Comparison of ENCODE assay signal across 21 cellular contexts in genomic region chr11:61774441-61774840, GRCh38. TPM values are rescaled to one million over a fixed set of nuclear protein-coding genes. Genes with fewer than 3 reads are reported as not detected.
DNase-seq lines count a peak whose midpoint lies in the region; ATAC-seq, FAIRE-seq and TF ChIP-seq lines count a peak whose summit lies in the region.
"Had no signal": no experiment of that assay in that cellular context is flagged by ENCODE, and none has a peak within 500 bp of the region (broad histone marks: within the 10 kb centered on the region; RNA-seq: fewer than 3 reads in every experiment).

No MANE protein-coding gene starts in this region.

- H3K4ac ChIP-seq in H1 (replicated peaks; ENCODE audit: insufficient read length, low read depth, low read length) (no peak overlapping the region), neuronal stem cell (ENCODE audit: low read length) (peak overlapping the region; percentile 66)

- H3K56ac ChIP-seq in H1 (replicated peaks; ENCODE audit: insufficient read length, low read depth, low read length), result no peak overlapping the region

- H3K36me3 ChIP-seq in astrocyte (ENCODE audit: insufficient read depth, low read length) (no peaks in the 10 kb centered on the region), H1 (ENCODE audit: control insufficient read depth in 2 of 4, insufficient read depth in 4 of 4, low read length in 3 of 4) (no peaks in the 10 kb centered on the region), neuronal stem cell (replicated peaks in 1 of 2; ENCODE audit: control insufficient read depth in 2 of 2, insufficient read depth in 2 of 2, low read length in 2 of 2) (peaks cover 0 to 5% of the 10 kb centered on the region in 2 donors), thyroid gland (no peaks in the 10 kb centered on the region)
- H3K36me3 ChIP-seq: BLaER1 had no signal

- no peaks in the 10 kb centered on the region for H3K9me3 ChIP-seq in astrocyte (ENCODE audit: insufficient read depth, low read depth, low read length)
- no peaks in the 10 kb centered on the region for H3K9me3 ChIP-seq in H1 (ENCODE audit: insufficient read depth in 2 of 2, low read depth in 1 of 2, low read length in 1 of 2)
- peaks cover 0 to 2% of the 10 kb centered on the region in 2 donors for H3K9me3 ChIP-seq in neuronal stem cell (replicated peaks in 1 of 2; ENCODE audit: control insufficient read depth in 2 of 2, insufficient read depth in 1 of 2, low read depth in 1 of 2, low read length in 2 of 2)
- H3K9me3 ChIP-seq in thyroid gland, result no peaks in the 10 kb centered on the region
- H3K9me3 ChIP-seq: BLaER1 had no signal

- no peaks in the 10 kb centered on the region for H3K4me1 Mint-ChIP-seq in astrocyte (ENCODE audit: low read depth, unreplicated experiment)

- no peak overlapping the region for H2AFZ ChIP-seq in astrocyte (ENCODE audit: low read depth, low read length)
- H2AFZ ChIP-seq in H1 (ENCODE audit: low read length), result no peak overlapping the region
- no peak overlapping the region for H2AFZ ChIP-seq in neuronal stem cell (ENCODE audit: low read length)
- H2AFZ ChIP-seq: GM23248 had no signal

- H3K14ac ChIP-seq in H1 (ENCODE audit: insufficient read length) (no peak overlapping the region), neuronal stem cell (ENCODE audit: low read length) (peak overlapping the region; percentile 38)

- TF ChIP-seq RAD21 in H1 (IDR thresholded peaks at IDR 0.05 in 1 of 2, conservative IDR thresholded peaks at IDR 0.05 in 1 of 2; ENCODE audit: low read depth in 2 of 2, low read length in 2 of 2), result no peak

- H3K9ac ChIP-seq in astrocyte (ENCODE audit: low read length) (no peak overlapping the region), H1 (replicated peaks in 1 of 4; ENCODE audit: extremely low read depth in 1 of 4, low read depth in 3 of 4, low read length in 3 of 4) (no peak overlapping the region), neuronal stem cell (ENCODE audit: low read depth, low read length, poor library complexity) (peak overlapping the region; percentile 24)
- H3K9ac ChIP-seq: BLaER1, GM23248 had no signal

- H3K27me3 Mint-ChIP-seq in astrocyte (ENCODE audit: low read depth, unreplicated experiment), result no peaks in the 10 kb centered on the region
- H3K27me3 Mint-ChIP-seq: CD4-positive, alpha-beta memory T cell had no signal

- no peak for TF ChIP-seq EP300 in H1 (IDR thresholded peaks at IDR 0.05; ENCODE audit: borderline replicate concordance in 1 of 2, low read depth in 2 of 2, low read length in 2 of 2)

- H4K5ac ChIP-seq in H1 (ENCODE audit: insufficient read length, low read depth, low read length), result no peak overlapping the region

- no peaks in the 10 kb centered on the region for H3K23me2 ChIP-seq in H1 (ENCODE audit: low read depth, low read length)

- H3K27ac ChIP-seq in astrocyte (ENCODE audit: low read depth, low read length) (no peak overlapping the region), H1 (ENCODE audit: low read depth, low read length) (no peak overlapping the region), neuronal stem cell (replicated peaks; ENCODE audit: low read length) (no peak overlapping the region), temporal lobe (ENCODE audit: low read depth, low read length) (peak overlapping the region; percentile 84), thyroid gland (no peak overlapping the region)
- H3K27ac ChIP-seq: BLaER1, GM23248, HL-60 had no signal

- H2BK15ac ChIP-seq in H1 (ENCODE audit: low read length), result no peak overlapping the region
- no peak overlapping the region for H2BK15ac ChIP-seq in neuronal stem cell (ENCODE audit: low read length)

- H2BK120ac ChIP-seq in H1 (replicated peaks; ENCODE audit: low read depth, low read length) (no peak overlapping the region), neuronal stem cell (ENCODE audit: low read depth, low read length) (no peak overlapping the region)

- TF ChIP-seq POLR2A in H1 (IDR thresholded peaks at IDR 0.05; ENCODE audit: control extremely low read depth in 1 of 2, low read depth in 2 of 2, low read length in 2 of 2) (no peak), GM18505 (IDR thresholded peaks at IDR 0.05; ENCODE audit: borderline replicate concordance, extremely low read depth, insufficient read depth, insufficient read length) (no peak), thyroid gland (IDR thresholded peaks at IDR 0.05) (no peak)

- ATAC-seq in GM18505 (IDR thresholded peaks at IDR 0.05; ENCODE audit: unreplicated experiment), result no peak
- ATAC-seq: Right ventricle myocardium inferior had no signal

- DNase-seq in astrocyte (ENCODE audit: low read depth) (no peak), H1 (ENCODE audit: low read depth in 1 of 2, low spot score in 2 of 2) (no peak), neuronal stem cell (ENCODE audit: low spot score) (no peak), OCI-M1 (lab: John Stamatoyannopoulos, UW) (no peak), thyroid gland (no peak), germinal center (ENCODE audit: low spot score) (no peak)
- DNase-seq: CD4-positive, alpha-beta memory T cell; GM23248; KBM-7; NCI-H1092; NCI-H1436; NCI-H187 treated with DMSO at 0.1 percent for 48 hours; NCI-H2107; NCI-H446 treated with DMSO at 0.1 percent for 48 hours; NCI-H526 treated with DMSO at 0.1 percent for 48 hours had no signal

- H3K4me3 ChIP-seq in astrocyte (ENCODE audit: insufficient read depth, low read depth, low read length) (no peak overlapping the region), H1 (ENCODE audit: extremely low read depth in 1 of 4, insufficient read depth in 2 of 4, low read depth in 3 of 4, low read length in 4 of 4) (no peak overlapping the region), neuronal stem cell (ENCODE audit: low read length in 2 of 2) (no peak overlapping the region), thyroid gland (replicated peaks in 1 of 3) (no peak overlapping the region)
- H3K4me3 ChIP-seq: BLaER1, GM23248 had no signal

- intact Hi-C loops in thyroid gland (cut with DNase I), result no loop called here

- peak overlapping the region; percentile 41 for H3K27ac Mint-ChIP-seq in astrocyte (ENCODE audit: unreplicated experiment)

- H3K18ac ChIP-seq in H1 (ENCODE audit: extremely low read depth, low read length) (no peak overlapping the region), neuronal stem cell (ENCODE audit: low read length) (peak overlapping the region; percentile 78)

- FAIRE-seq in astrocyte (lab: Jason Lieb, UNC) (no peak), H1 (lab: Jason Lieb, UNC) (no peak)
- FAIRE-seq: GM12891 had no signal

- H3K4me1 ChIP-seq in astrocyte (ENCODE audit: insufficient read depth, low read length), result peaks cover 9% of the 10 kb centered on the region
- peaks cover 0 to 24% (median 12%) of the 10 kb centered on the region in 4 experiments; a peak in 6 of 7 replicates for H3K4me1 ChIP-seq in H1 (replicated peaks in 1 of 4; ENCODE audit: control insufficient read depth in 3 of 4, insufficient read depth in 4 of 4, low read length in 3 of 4)
- peaks cover 24 to 29% of the 10 kb centered on the region in 2 donors for H3K4me1 ChIP-seq in neuronal stem cell (ENCODE audit: control insufficient read depth in 2 of 2, insufficient read depth in 1 of 2, low read depth in 1 of 2, low read length in 2 of 2)
- H3K4me1 ChIP-seq in thyroid gland, result peaks cover 7 to 14% of the 10 kb centered on the region in 2 donors

- no peaks in the 10 kb centered on the region for H3K79me1 ChIP-seq in H1 (ENCODE audit: low read depth, low read length)
- H3K79me1 ChIP-seq in neuronal stem cell (ENCODE audit: low read depth, low read length), result peaks cover 3% of the 10 kb centered on the region

- TF ChIP-seq CTCF in astrocyte (IDR thresholded peaks at IDR 0.05; ENCODE audit: insufficient read depth, low read depth, low read length), result no peak
- no peak for TF ChIP-seq CTCF in H1 (IDR thresholded peaks at IDR 0.05; ENCODE audit: control extremely low read depth in 1 of 3, insufficient read depth in 1 of 3, low read depth in 1 of 3, low read length in 3 of 3)
- no peak for TF ChIP-seq CTCF in thyroid gland (IDR thresholded peaks at IDR 0.05)

- H4K20me1 ChIP-seq in astrocyte (ENCODE audit: insufficient read depth, low read length) (peaks cover 6% of the 10 kb centered on the region), H1 (replicated peaks in 1 of 2; ENCODE audit: control insufficient read depth in 1 of 2, insufficient read depth in 2 of 2, low read length in 2 of 2) (no peaks in the 10 kb centered on the region)
- H4K20me1 ChIP-seq: BLaER1 had no signal

- H2BK12ac ChIP-seq in H1 (ENCODE audit: low read depth, low read length) (0 out of 2 replicates have a peak overlapping the region, but pooled peaks have one; percentile 84), neuronal stem cell (ENCODE audit: low read length) (no peak overlapping the region)

- H2BK20ac ChIP-seq in H1 (ENCODE audit: low read length), result no peak overlapping the region

- H4K8ac ChIP-seq in H1 (ENCODE audit: extremely low read depth, insufficient read depth, low read length), result no peak overlapping the region
- H4K8ac ChIP-seq in neuronal stem cell (ENCODE audit: low read depth, low read length), result no peak overlapping the region

- H3K4me3 Mint-ChIP-seq in astrocyte (ENCODE audit: unreplicated experiment), result no peak overlapping the region
- H3K4me3 Mint-ChIP-seq: CD4-positive, alpha-beta memory T cell had no signal

- CTCF ChIA-PET in H1 (lab: Charles Lee; ENCODE audit: partially characterized antibody), result interaction anchor here (1.2 to 7.2 kb wide), 7 partner anchors 10 to 25 kb away, joined by 3 to 52 read pairs (median 4); partner anchors contain the start of gene MYRF

- H3K27me3 ChIP-seq in astrocyte (ENCODE audit: insufficient read depth, low read length) (no peaks in the 10 kb centered on the region), H1 (replicated peaks in 1 of 4; ENCODE audit: control insufficient read depth in 3 of 4, extremely low read depth in 1 of 4, insufficient read depth in 3 of 4, low read length in 3 of 4) (no peaks in the 10 kb centered on the region; a peak in 1 of 7 replicates), neuronal stem cell (ENCODE audit: control insufficient read depth in 3 of 3, insufficient read depth in 3 of 3, low read depth in 1 of 3, low read length in 3 of 3) (no peaks in the 10 kb centered on the region), thyroid gland (no peaks in the 10 kb centered on the region)
- H3K27me3 ChIP-seq: BLaER1 had no signal

- H2BK5ac ChIP-seq in H1 (ENCODE audit: low read depth, low read length) (no peak overlapping the region), neuronal stem cell (ENCODE audit: low read length) (peak overlapping the region; percentile 82)

- H2AK5ac ChIP-seq in H1 (ENCODE audit: low read depth, low read length) (0 out of 2 replicates have a peak overlapping the region, but pooled peaks have one; percentile 39), neuronal stem cell (ENCODE audit: low read depth, low read length) (peak overlapping the region; percentile 94)

- H3K4me2 ChIP-seq in astrocyte (ENCODE audit: low read length) (no peak overlapping the region), H1 (ENCODE audit: insufficient read depth in 1 of 2, low read depth in 2 of 2, low read length in 2 of 2) (no peak overlapping the region), neuronal stem cell (ENCODE audit: insufficient read depth, low read length, poor library complexity, severe bottlenecking) (no peak overlapping the region)
- H3K4me2 ChIP-seq: BLaER1 had no signal

- H3K79me2 ChIP-seq in astrocyte (ENCODE audit: insufficient read depth, low read length) (no peaks in the 10 kb centered on the region), H1 (ENCODE audit: control insufficient read depth in 1 of 2, insufficient read depth in 2 of 2, low read length in 2 of 2) (no peaks in the 10 kb centered on the region)

- H4K91ac ChIP-seq in H1 (replicated peaks; ENCODE audit: insufficient read length, low read length) (peak overlapping the region; percentile 25), neuronal stem cell (ENCODE audit: low read depth, low read length, poor library complexity) (no peak overlapping the region)

- peaks cover 6% of the 10 kb centered on the region for H3K36me3 Mint-ChIP-seq in astrocyte (ENCODE audit: low read depth, unreplicated experiment)
- H3K36me3 Mint-ChIP-seq: CD4-positive, alpha-beta memory T cell had no signal

- H3K23ac ChIP-seq in H1 (ENCODE audit: insufficient read length) (no peak overlapping the region), neuronal stem cell (ENCODE audit: low read depth, low read length, poor library complexity) (no peak overlapping the region)

- 81% methylated on average over 9 of the region's 14 CpGs; no CpG with 5 or more reads in 1 of the 2 experiments for WGBS in H1 (ENCODE audit: extremely low coverage in 1 of 2, insufficient coverage in 1 of 2, insufficient read length in 1 of 2, insufficient replicate concordance in 2 of 2, low coverage in 1 of 2, low lambda C conversion rate in 2 of 2, missing lambda C conversion rate in 1 of 2), 2 experiments
- WGBS in neuronal stem cell (ENCODE audit: extremely low coverage in 2 of 2, insufficient read length in 2 of 2, insufficient replicate concordance in 1 of 2), 2 donors, result no CpG with 5 or more reads among the region's 14 CpGs
- WGBS in thyroid gland, 2 donors, result 86 to 90% methylated on average over 14 of the region's 14 CpGs

- no peaks in the 10 kb centered on the region for H3K9me3 Mint-ChIP-seq in astrocyte (ENCODE audit: unreplicated experiment)
- H3K9me3 Mint-ChIP-seq: CD4-positive, alpha-beta memory T cell had no signal

- POLR2A ChIA-PET in H1 (lab: Charles Lee; ENCODE audit: partially characterized antibody), result interaction anchor here (0.8 to 4.0 kb wide), 2 partner anchors 14 to 192 kb away, joined by 3 to 16 read pairs; no protein-coding TSS in a partner anchor

RNA-seq across cellular contexts. Expression of gene TMEM258, which starts 18.0 kb away (rescaled TPM):
- total RNA-seq in astrocyte (97.8 and 98.6 TPM in 2 replicates), temporal lobe (17.2 TPM), thyroid gland (10 to 100 TPM; 28.0 to 57.9 (median 48.1) TPM)
- total RNA-seq in H1 (2021; fragmentation: NEBNext Ultra II Directional; extraction: Animal tissue kit (Norgen Biotek cat#: 25700)), result 186 and 191 TPM in 2 replicates
- 622 and 759 TPM in 2 replicates for polyA plus RNA-seq in H1 (2011; rRNA removed)
- 508 TPM for polyA plus RNA-seq in H1 (2011; cell fraction: cytosol; rRNA removed)
- 357 TPM for polyA plus RNA-seq in H1 (2011; cell fraction: nucleus; rRNA removed)
- 367 to 567 TPM (median 473 TPM) in 4 replicates for polyA plus RNA-seq in H1 (2012, experiment 1 of 2)
- polyA plus RNA-seq in H1 (2012, experiment 2 of 2), result 392 TPM
- polyA plus RNA-seq in H1 (2013, experiment 1 of 2), result 338 TPM
- polyA plus RNA-seq in H1 (2013, experiment 2 of 2), result 352 TPM
- 163 and 184 TPM in 2 replicates for polyA minus RNA-seq in H1 (2011; rRNA and poly(A)+ RNA removed)
- 130 TPM for polyA minus RNA-seq in H1 (2011; cell fraction: cytosol; rRNA and poly(A)+ RNA removed)
- polyA minus RNA-seq in H1 (2011; cell fraction: nucleus; rRNA and poly(A)+ RNA removed), result 123 TPM
- 258 TPM for polyA plus RNA-seq in neuronal stem cell (2013, experiment 1 of 2)
- polyA plus RNA-seq in neuronal stem cell (2013, experiment 2 of 2), result 242 TPM

RNA-seq across cellular contexts. Expression of gene FEN1, which starts 18.3 kb away (rescaled TPM):
- total RNA-seq in astrocyte (13.6 and 13.8 TPM in 2 replicates), temporal lobe (10.6 TPM), thyroid gland (1 to 10 TPM; 4.1 to 6.3 (median 5.2) TPM)
- 84.5 and 86.1 TPM in 2 replicates for total RNA-seq in H1 (2021; fragmentation: NEBNext Ultra II Directional; extraction: Animal tissue kit (Norgen Biotek cat#: 25700))
- polyA plus RNA-seq in H1 (2011; rRNA removed), result 52.6 and 52.9 TPM in 2 replicates
- 75.9 TPM for polyA plus RNA-seq in H1 (2011; cell fraction: cytosol; rRNA removed)
- polyA plus RNA-seq in H1 (2011; cell fraction: nucleus; rRNA removed), result 39.1 TPM
- polyA plus RNA-seq in H1 (2012, experiment 1 of 2), result 91.9 to 107 TPM (median 97.9 TPM) in 4 replicates
- 35.6 TPM for polyA plus RNA-seq in H1 (2012, experiment 2 of 2)
- 52.4 TPM for polyA plus RNA-seq in H1 (2013, experiment 1 of 2)
- 55.2 TPM for polyA plus RNA-seq in H1 (2013, experiment 2 of 2)
- polyA minus RNA-seq in H1 (2011; rRNA and poly(A)+ RNA removed), result 74.7 and 76.2 TPM in 2 replicates
- polyA minus RNA-seq in H1 (2011; cell fraction: cytosol; rRNA and poly(A)+ RNA removed), result 43.7 TPM
- polyA minus RNA-seq in H1 (2011; cell fraction: nucleus; rRNA and poly(A)+ RNA removed), result 41.1 TPM
- polyA plus RNA-seq in neuronal stem cell (2013, experiment 1 of 2), result 30.6 TPM
- polyA plus RNA-seq in neuronal stem cell (2013, experiment 2 of 2), result 31.0 TPM

RNA-seq across cellular contexts. Expression of gene MYRF, which starts 22.0 kb away (rescaled TPM):
- total RNA-seq in astrocyte (39.5 and 53.9 TPM in 2 replicates), temporal lobe (1.2 TPM), thyroid gland (under 1 TPM in 3 of 4 donors, not detected in 1; 0.11 to 0.83 (median 0.27) TPM)
- 6.0 TPM in 2 replicates for total RNA-seq in H1 (2021; fragmentation: NEBNext Ultra II Directional; extraction: Animal tissue kit (Norgen Biotek cat#: 25700))
- polyA plus RNA-seq in H1 (2011; rRNA removed), result 6.1 and 7.6 TPM in 2 replicates
- 4.4 TPM for polyA plus RNA-seq in H1 (2011; cell fraction: cytosol; rRNA removed)
- 37.7 TPM for polyA plus RNA-seq in H1 (2011; cell fraction: nucleus; rRNA removed)
- polyA plus RNA-seq in H1 (2012, experiment 1 of 2), result 3.9 to 7.2 TPM (median 6.2 TPM) in 4 replicates
- 3.1 TPM for polyA plus RNA-seq in H1 (2012, experiment 2 of 2)
- polyA plus RNA-seq in H1 (2013, experiment 1 of 2), result 5.1 TPM
- 4.7 TPM for polyA plus RNA-seq in H1 (2013, experiment 2 of 2)
- polyA minus RNA-seq in H1 (2011; rRNA and poly(A)+ RNA removed), result 3.0 and 4.7 TPM in 2 replicates
- 3.7 TPM for polyA minus RNA-seq in H1 (2011; cell fraction: cytosol; rRNA and poly(A)+ RNA removed)
- 9.6 TPM for polyA minus RNA-seq in H1 (2011; cell fraction: nucleus; rRNA and poly(A)+ RNA removed)
- 5.7 TPM for polyA plus RNA-seq in neuronal stem cell (2013, experiment 1 of 2)
- polyA plus RNA-seq in neuronal stem cell (2013, experiment 2 of 2), result 6.0 TPM
- total RNA-seq: GM23248 had no signal

RNA-seq across cellular contexts. Expression of gene FADS1, which starts 42.4 kb away (rescaled TPM):
- total RNA-seq in astrocyte, result 56.7 and 74.6 TPM in 2 replicates
- total RNA-seq in H1 (2021; fragmentation: NEBNext Ultra II Directional; extraction: Animal tissue kit (Norgen Biotek cat#: 25700)), result 115 and 116 TPM in 2 replicates
- 141 and 160 TPM in 2 replicates for polyA plus RNA-seq in H1 (2011; rRNA removed)
- 127 TPM for polyA plus RNA-seq in H1 (2011; cell fraction: cytosol; rRNA removed)
- polyA plus RNA-seq in H1 (2011; cell fraction: nucleus; rRNA removed), result 141 TPM
- 83.3 to 97.8 TPM (median 90.8 TPM) in 4 replicates for polyA plus RNA-seq in H1 (2012, experiment 1 of 2)
- 40.1 TPM for polyA plus RNA-seq in H1 (2012, experiment 2 of 2)
- polyA plus RNA-seq in H1 (2013, experiment 1 of 2), result 153 TPM
- 174 TPM for polyA plus RNA-seq in H1 (2013, experiment 2 of 2)
- 251 and 278 TPM in 2 replicates for polyA minus RNA-seq in H1 (2011; rRNA and poly(A)+ RNA removed)
- polyA minus RNA-seq in H1 (2011; cell fraction: cytosol; rRNA and poly(A)+ RNA removed), result 150 TPM
- polyA minus RNA-seq in H1 (2011; cell fraction: nucleus; rRNA and poly(A)+ RNA removed), result 146 TPM
- 171 TPM for polyA plus RNA-seq in neuronal stem cell (2013, experiment 1 of 2)
- polyA plus RNA-seq in neuronal stem cell (2013, experiment 2 of 2), result 174 TPM
- 50.4 TPM for total RNA-seq in temporal lobe
- total RNA-seq in thyroid gland, result 10 to 100 TPM in 3 of 4 donors, 1 to 10 TPM in 1; 6.8 to 17.3 (median 13.9) TPM

RNA-seq across cellular contexts. Expression of gene FADS2, which starts 53.7 kb away (rescaled TPM):
- total RNA-seq in astrocyte (180 and 287 TPM in 2 replicates), temporal lobe (93.2 TPM), thyroid gland (1 to 10 TPM; 2.8 to 9.3 (median 7.0) TPM)
- 499 and 526 TPM in 2 replicates for total RNA-seq in H1 (2021; fragmentation: NEBNext Ultra II Directional; extraction: Animal tissue kit (Norgen Biotek cat#: 25700))
- polyA plus RNA-seq in H1 (2011; rRNA removed), result 635 and 701 TPM in 2 replicates
- 497 TPM for polyA plus RNA-seq in H1 (2011; cell fraction: cytosol; rRNA removed)
- 671 TPM for polyA plus RNA-seq in H1 (2011; cell fraction: nucleus; rRNA removed)
- 387 to 431 TPM (median 414 TPM) in 4 replicates for polyA plus RNA-seq in H1 (2012, experiment 1 of 2)
- polyA plus RNA-seq in H1 (2012, experiment 2 of 2), result 532 TPM
- 1,100 TPM for polyA plus RNA-seq in H1 (2013, experiment 1 of 2)
- 1,238 TPM for polyA plus RNA-seq in H1 (2013, experiment 2 of 2)
- 977 and 989 TPM in 2 replicates for polyA minus RNA-seq in H1 (2011; rRNA and poly(A)+ RNA removed)
- 321 TPM for polyA minus RNA-seq in H1 (2011; cell fraction: cytosol; rRNA and poly(A)+ RNA removed)
- polyA minus RNA-seq in H1 (2011; cell fraction: nucleus; rRNA and poly(A)+ RNA removed), result 205 TPM
- polyA plus RNA-seq in neuronal stem cell (2013, experiment 1 of 2), result 515 TPM
- polyA plus RNA-seq in neuronal stem cell (2013, experiment 2 of 2), result 508 TPM
